Comparison of ENCODE assay signal across 10 cellular contexts in the genomic region with DNA sequence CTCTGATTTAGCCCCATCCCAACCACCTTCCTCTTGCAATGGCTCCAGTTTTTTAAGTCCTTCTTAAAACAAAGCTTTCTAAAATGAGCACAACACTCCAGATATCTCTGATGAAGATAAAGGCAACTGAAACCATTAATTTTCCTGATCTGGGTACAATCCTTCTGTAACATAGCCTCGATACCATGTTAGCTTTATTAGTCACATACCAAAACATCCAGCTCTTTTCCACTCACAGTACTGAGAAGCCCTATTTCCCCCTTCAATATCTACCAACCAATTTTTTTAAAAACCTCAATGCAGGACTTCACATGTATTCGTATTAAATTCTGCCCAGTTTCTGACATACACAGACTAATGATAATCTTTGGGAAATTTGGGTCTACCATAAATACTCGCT.
A peak's percentile ranks its signal among the peaks of the same experiment; 100 is the strongest.
DNase-seq lines count a peak whose midpoint lies in the region; ATAC-seq and TF ChIP-seq lines count a peak whose summit lies in the region.
"Had no signal": no experiment of that assay in that cellular context is flagged by ENCODE, and none has a peak within 500 bp of the region (broad histone marks: within the 10 kb centered on the region; RNA-seq: fewer than 3 reads in every experiment).

No MANE protein-coding gene starts in this region.

- in situ Hi-C loops in IMR-90 (cut with MboI; ENCODE audit: low sequenced_read_pairs), result no loop called here

- TF ChIP-seq CTCF in Calu3 (IDR thresholded peaks at IDR 0.05; ENCODE audit: unreplicated experiment) (no peak), IMR-90 (conservative IDR thresholded peaks at IDR 0.05; ENCODE audit: low read depth, low read length) (no peak), mesothelial cell of epicardium (IDR thresholded peaks at IDR 0.05; ENCODE audit: unreplicated experiment) (no peak), testis (IDR thresholded peaks at IDR 0.05) (no peak), progenitor cell of endocrine pancreas (IDR thresholded peaks at IDR 0.05; ENCODE audit: unreplicated experiment) (no peak)

- no peak overlapping the region for H3K23ac ChIP-seq in IMR-90 (ENCODE audit: low read depth, low read length)

- H3K27ac Mint-ChIP-seq in Calu3 (ENCODE audit: unreplicated experiment) (peak overlapping the region; percentile 25), mesothelial cell of epicardium (peak overlapping the region; percentile 31), progenitor cell of endocrine pancreas (no peak overlapping the region)

- no peak overlapping the region for H2BK15ac ChIP-seq in IMR-90 (ENCODE audit: low read depth, low read length)

- H3K9me3 ChIP-seq in IMR-90 (ENCODE audit: control insufficient read depth, insufficient read depth, low read length) (no peaks in the 10 kb centered on the region), testis (no peaks in the 10 kb centered on the region)

- no peak overlapping the region for H2BK5ac ChIP-seq in IMR-90 (ENCODE audit: low read depth, low read length, poor library complexity, severe bottlenecking)

- H3K14ac ChIP-seq in IMR-90 (replicated peaks; ENCODE audit: low read depth, low read length), result 0 out of 2 replicates have a peak overlapping the region, but pooled peaks have one; percentile 18

- WGBS in IMR-90 (ENCODE audit: extremely low coverage in 2 of 2, insufficient read length in 1 of 2), 2 experiments, result 0% methylated on average over 1 of the region's 3 CpGs; no CpG with 5 or more reads in 1 of the 2 experiments
- 67 to 73% methylated on average over 3 of the region's 3 CpGs for WGBS in testis, 2 donors

- POLR2A ChIA-PET in IMR-90 (lab: Charles Lee; ENCODE audit: unreplicated experiment), result no interaction called here

- no peaks in the 10 kb centered on the region for H3K36me3 Mint-ChIP-seq in Calu3 (ENCODE audit: insufficient read depth, unreplicated experiment)
- H3K36me3 Mint-ChIP-seq in mesothelial cell of epicardium, result no peaks in the 10 kb centered on the region
- no peaks in the 10 kb centered on the region for H3K36me3 Mint-ChIP-seq in progenitor cell of endocrine pancreas (ENCODE audit: insufficient read depth)

- TF ChIP-seq RAD21 in IMR-90 (IDR thresholded peaks at IDR 0.05; ENCODE audit: low read length), result no peak

- intact Hi-C loops in Calu3 (cut with micrococcal nuclease; ENCODE audit: unreplicated experiment), result no loop called here
- intact Hi-C loops in IMR-90 (cut with micrococcal nuclease), result no loop called here
- intact Hi-C loops in testis (cut with DNase I; ENCODE audit: low total_unique reads), result no loop called here

- H3K9me3 Mint-ChIP-seq in Calu3 (ENCODE audit: low read depth, unreplicated experiment) (no peaks in the 10 kb centered on the region), mesothelial cell of epicardium (no peaks in the 10 kb centered on the region), progenitor cell of endocrine pancreas (ENCODE audit: low read depth) (no peaks in the 10 kb centered on the region)
- H3K9me3 Mint-ChIP-seq: neural crest cell had no signal

- no peak overlapping the region for H3K4ac ChIP-seq in IMR-90 (ENCODE audit: low read depth, low read length)

- H3K4me2 ChIP-seq in IMR-90 (ENCODE audit: low read depth, low read length), result peak overlapping the region; percentile 40; the same call in 1 of the 2 replicates

- H3K4me1 ChIP-seq in IMR-90 (ENCODE audit: control insufficient read depth, insufficient read depth, low read length) (peaks cover 2% of the 10 kb centered on the region), testis (no peaks in the 10 kb centered on the region)

- H3K4me1 Mint-ChIP-seq in Calu3 (ENCODE audit: low read depth, unreplicated experiment) (peaks cover 19% of the 10 kb centered on the region), mesothelial cell of epicardium (peaks cover 17% of the 10 kb centered on the region), progenitor cell of endocrine pancreas (ENCODE audit: low read depth) (peaks cover 13% of the 10 kb centered on the region)

- H3K27me3 ChIP-seq in IMR-90 (ENCODE audit: control insufficient read depth, insufficient read depth, low read length) (no peaks in the 10 kb centered on the region), testis (no peaks in the 10 kb centered on the region)

- H3K4me3 Mint-ChIP-seq in Calu3 (ENCODE audit: low read depth, unreplicated experiment) (peak overlapping the region; percentile 2), mesothelial cell of epicardium (no peak overlapping the region), progenitor cell of endocrine pancreas (ENCODE audit: low read depth) (no peak overlapping the region)
- H3K4me3 Mint-ChIP-seq: neural crest cell had no signal

- no peak overlapping the region for H2BK120ac ChIP-seq in IMR-90 (ENCODE audit: low read depth, low read length)

- no peak overlapping the region for H2AFZ ChIP-seq in IMR-90 (replicated peaks; ENCODE audit: low read length, poor library complexity)

- H3K27ac ChIP-seq in IMR-90 (ENCODE audit: insufficient read depth, low read length) (no peak overlapping the region), testis (no peak overlapping the region)

- H3K27me3 Mint-ChIP-seq in Calu3 (ENCODE audit: unreplicated experiment) (no peaks in the 10 kb centered on the region), mesothelial cell of epicardium (ENCODE audit: low read depth) (no peaks in the 10 kb centered on the region), progenitor cell of endocrine pancreas (no peaks in the 10 kb centered on the region)

- H3K9me1 ChIP-seq in IMR-90 (ENCODE audit: insufficient read depth, low read length), result peaks cover 4% of the 10 kb centered on the region

- H4K91ac ChIP-seq in IMR-90 (ENCODE audit: insufficient read depth, low read depth, low read length), result no peak overlapping the region

- peaks cover 30 to 80% of the 10 kb centered on the region in 2 experiments for H3K79me1 ChIP-seq in IMR-90 (ENCODE audit: low read depth in 1 of 2, low read length in 2 of 2)

- CTCF ChIA-PET in Calu3 (lab: Charles Lee) (interaction anchor here (0.9 to 1.4 kb wide), 3 partner anchors 8 to 97 kb away, joined by 3 to 4 read pairs (median 3); no protein-coding TSS in a partner anchor), IMR-90 (lab: Yijun Ruan, JAX) (interaction anchor here (0.5 kb wide), 1 partner anchor 396 kb away, joined by 5 read pairs; no protein-coding TSS in a partner anchor)

- dilution Hi-C loops in IMR-90 (cut with HindIII; ENCODE audit: low sequenced_read_pairs, unreplicated experiment), result no loop called here

- DNase-seq in Calu3 (no peak), IMR-90 (peak; percentile 54), astrocyte of the hippocampus (ENCODE audit: low read depth, low spot score) (peak; percentile 52), mesothelial cell of epicardium (ENCODE audit: low spot score in 2 of 2, unreplicated experiment in 2 of 2) (no peak), testis (no peak), NCI-H2107 (lab: John Stamatoyannopoulos, UW) (no peak), AG08395 (ENCODE audit: low spot score) (no peak), progenitor cell of endocrine pancreas (ENCODE audit: low spot score, unreplicated experiment) (no peak)
- DNase-seq: amniotic stem cell had no signal

- H3K4me3 ChIP-seq in IMR-90 (ENCODE audit: insufficient read depth, low read depth, low read length) (no peak overlapping the region), testis (no peak overlapping the region)

- H4K8ac ChIP-seq in IMR-90 (ENCODE audit: low read depth in 2 of 2, low read length in 2 of 2), result no peak overlapping the region

- H3K9ac ChIP-seq in IMR-90 (ENCODE audit: low read depth, low read length), result no peak overlapping the region

- no peak overlapping the region for H2AK9ac ChIP-seq in IMR-90 (replicated peaks; ENCODE audit: low read depth, low read length, poor library complexity)

- no peaks in the 10 kb centered on the region for H3K36me3 ChIP-seq in IMR-90 (ENCODE audit: control insufficient read depth, insufficient read depth, low read length)
- no peaks in the 10 kb centered on the region for H3K36me3 ChIP-seq in testis (ENCODE audit: low read depth, missing control alignments)

- BruUV-seq in Calu3 (replicated peaks; lab: Mats Ljungman, UMichigan) (no TSS peak), IMR-90 (replicated peaks; lab: Mats Ljungman, UMichigan) (no TSS peak)

- ATAC-seq in IMR-90 (ENCODE audit: low read depth), result peak; percentile 75

- H4K20me1 ChIP-seq in IMR-90 (ENCODE audit: insufficient read depth, low read length), result peaks cover 82% of the 10 kb centered on the region

- no peak overlapping the region for H2BK20ac ChIP-seq in IMR-90 (ENCODE audit: low read depth, low read length)

- H2AK5ac ChIP-seq in IMR-90 (ENCODE audit: low read depth, low read length), result no peak overlapping the region

- no peak overlapping the region for H3K56ac ChIP-seq in IMR-90 (ENCODE audit: extremely low read depth, insufficient read depth, low read length)

- no peak overlapping the region for H3K18ac ChIP-seq in IMR-90 (ENCODE audit: low read depth, low read length)

- no peak overlapping the region for H4K5ac ChIP-seq in IMR-90 (ENCODE audit: low read depth, low read length)

- no peak for TF ChIP-seq POLR2A in IMR-90 (IDR thresholded peaks at IDR 0.05; ENCODE audit: low read depth, low read length)
- no peak for TF ChIP-seq POLR2A in testis (IDR thresholded peaks at IDR 0.05)

TF ChIP-seq in IMR-90, 13 proteins besides CTCF, POLR2A, EP300 and RAD21:
- TF ChIP-seq BHLHE40 (IDR thresholded peaks at IDR 0.05; ENCODE audit: low read depth, low read length) (no peak), CHD1 (IDR thresholded peaks at IDR 0.05; ENCODE audit: low read depth, low read length) (no peak), MAFK (IDR thresholded peaks at IDR 0.05; ENCODE audit: low read depth, low read length) (no peak)

Comparison
In these comparisons a context has a peak if more than half of its experiments do, and no peak if none do; other contexts are left out.
1. DNase-seq: peak in IMR-90 (single experiment) and astrocyte of the hippocampus (single experiment); none in Calu3 (single experiment), mesothelial cell of epicardium (0 of 2), testis (single experiment), NCI-H2107 (single experiment), AG08395 (single experiment) and progenitor cell of endocrine pancreas (single experiment).